ENCODE assay signal across 25 cellular contexts in genomic region chr18:63070750-63071502, GRCh38.
"Had no signal": no experiment of that assay in that cellular context is flagged by ENCODE, and none has a peak within 500 bp of the region (broad histone marks: within the 10 kb centered on the region; RNA-seq: fewer than 3 reads in every experiment).

No MANE protein-coding gene starts in this region.

- H3K27me3 ChIP-seq: left lung, ovary, transverse colon had no signal

- DNase-seq: activated B cell treated with CpG ODN at 0.5 μM for 24 hours; activated CD4-positive, alpha-beta T cell treated with anti-CD3 and anti-CD28 coated beads for 36 hours; activated CD4-positive, alpha-beta T cell treated with anti-CD3 and anti-CD28 coated beads, Interleukin-2, amount 50 U/mL, for 4 hours; activated CD8-positive, alpha-beta memory T cell treated with anti-CD3 and anti-CD28 coated beads for 24 hours; activated CD8-positive, alpha-beta memory T cell treated with anti-CD3 and anti-CD28 coated beads, Interleukin-2, amount 50 U/mL, for 48 hours; activated naive CD4-positive, alpha-beta T cell treated with anti-CD3 and anti-CD28 coated beads for 36 hours; activated naive CD8-positive, alpha-beta T cell treated with anti-CD3 and anti-CD28 coated beads, Interleukin-2, amount 10 ng/mL, durations not matched to agents 7 days and 5 days; activated T-cell treated with anti-CD3 and anti-CD28 coated beads, Interleukin-2, amount 50 U/mL, for 4 hours; amniotic stem cell; cerebellar nuclear complex; cortex of kidney; foreskin fibroblast; kidney; left lung; natural killer cell; ovary; right cardiac atrium; stimulated activated CD4-positive, alpha-beta T cell treated with anti-CD3 and anti-CD28 coated beads, Interleukin-1b, Interleukin-23, amount 100 ng/mL, for 48 hours; T1000; transverse colon had no signal

- H3K27ac ChIP-seq: left lung, ovary had no signal

- H3K9me3 ChIP-seq: left lung, ovary, transverse colon had no signal

- H3K27me3 Mint-ChIP-seq: activated CD4-positive, alpha-beta T cell treated with anti-CD3 and anti-CD28 coated beads for 36 hours; stimulated activated memory B cell treated with anti-CD40 and anti-IgM and Interleukin-4, amounts not matched to agents 10 μg/mL and 1 μg/mL and 100 μg/mL, for 72 hours had no signal

- H3K27ac Mint-ChIP-seq: activated B cell treated with CpG ODN at 0.5 μM for 24 hours; activated CD4-positive, alpha-beta T cell treated with anti-CD3 and anti-CD28 coated beads for 36 hours; activated naive CD4-positive, alpha-beta T cell treated with anti-CD3 and anti-CD28 coated beads for 36 hours; activated naive CD8-positive, alpha-beta T cell treated with anti-CD3 and anti-CD28 coated beads, Interleukin-2, amount 10 ng/mL, durations not matched to agents 7 days and 5 days; natural killer cell; stimulated activated memory B cell treated with anti-CD40 and anti-IgM and Interleukin-4, amounts not matched to agents 10 μg/mL and 1 μg/mL and 100 μg/mL, for 72 hours; T-helper 1 cell treated with Interleukin-12 subunit alpha and Interleukin-12 subunit beta and Interleukin-4 antibody, amounts not matched to agents 30 μg/mL and 1 μg/mL, for 36 hours had no signal

- ATAC-seq: activated CD4-positive, alpha-beta T cell treated with anti-CD3 and anti-CD28 coated beads for 36 hours; activated T-cell treated with anti-CD3 and anti-CD28 coated beads, Interleukin-2, amount 50 U/mL, for 4 hours; left lung; natural killer cell; right cardiac atrium had no signal

- H3K4me3 ChIP-seq: left lung, lung, ovary, transverse colon had no signal

- H3K4me3 Mint-ChIP-seq: activated B cell treated with CpG ODN at 0.5 μM for 24 hours; activated CD4-positive, alpha-beta T cell treated with anti-CD3 and anti-CD28 coated beads for 36 hours; activated naive CD4-positive, alpha-beta T cell treated with anti-CD3 and anti-CD28 coated beads for 36 hours; activated naive CD8-positive, alpha-beta T cell treated with anti-CD3 and anti-CD28 coated beads, Interleukin-2, amount 10 ng/mL, durations not matched to agents 7 days and 5 days; activated T-cell treated with anti-CD3 and anti-CD28 coated beads, Interleukin-2, amount 50 U/mL, for 4 hours; natural killer cell; stimulated activated memory B cell treated with anti-CD40 and anti-IgM and Interleukin-4, amounts not matched to agents 10 μg/mL and 1 μg/mL and 100 μg/mL, for 72 hours; T-helper 1 cell treated with Interleukin-12 subunit alpha and Interleukin-12 subunit beta and Interleukin-4 antibody, amounts not matched to agents 30 μg/mL and 1 μg/mL, for 36 hours had no signal

- H3K36me3 Mint-ChIP-seq: activated naive CD8-positive, alpha-beta T cell treated with anti-CD3 and anti-CD28 coated beads, Interleukin-2, amount 10 ng/mL, durations not matched to agents 7 days and 5 days; natural killer cell; stimulated activated memory B cell treated with anti-CD40 and anti-IgM and Interleukin-4, amounts not matched to agents 10 μg/mL and 1 μg/mL and 100 μg/mL, for 72 hours had no signal

- H3K9me3 Mint-ChIP-seq: activated naive CD4-positive, alpha-beta T cell treated with anti-CD3 and anti-CD28 coated beads for 36 hours; activated naive CD8-positive, alpha-beta T cell treated with anti-CD3 and anti-CD28 coated beads, Interleukin-2, amount 10 ng/mL, durations not matched to agents 7 days and 5 days; activated T-cell treated with anti-CD3 and anti-CD28 coated beads, Interleukin-2, amount 50 U/mL, for 4 hours; natural killer cell; T-helper 1 cell treated with Interleukin-12 subunit alpha and Interleukin-12 subunit beta and Interleukin-4 antibody, amounts not matched to agents 30 μg/mL and 1 μg/mL, for 36 hours had no signal

- H3K36me3 ChIP-seq: left lung, ovary, transverse colon had no signal

- FAIRE-seq: endometrium, kidney, urothelium cell line had no signal
